Comparison of ENCODE assay signal across 8 cellular contexts in genomic region chr16:26598061-26598460, GRCh38.
DNase-seq lines count a peak whose midpoint lies in the region; ATAC-seq, FAIRE-seq and TF ChIP-seq lines count a peak whose summit lies in the region.

No MANE protein-coding gene starts in this region.

- DNase-seq in activated CD4-positive, alpha-beta T cell treated with anti-CD3 and anti-CD28 coated beads, Interleukin-2, amount 50 U/mL, for 24 hours (ENCODE audit: low read depth in 1 of 2, low spot score in 1 of 2), result peak; percentile 13 to 74
- peak; percentile 17 for DNase-seq in bronchial epithelial cell (ENCODE audit: low read depth)
- peak; percentile 21 to 70 (median 49) for DNase-seq in stimulated activated CD4-positive, alpha-beta T cell treated with anti-CD3 and anti-CD28 coated beads, TNF-alpha, amount 100 ng/mL, for 48 hours (ENCODE audit: low read depth in 3 of 3)
- DNase-seq in amniotic stem cell (lab: John Stamatoyannopoulos, UW), result no peak
- no peak for DNase-seq in NCI-H187 (lab: John Stamatoyannopoulos, UW)

- no peaks in the 10 kb centered on the region for H3K36me3 ChIP-seq in HEK293 (ENCODE audit: control insufficient read depth in 2 of 2, insufficient read depth in 1 of 2, low read length in 2 of 2)
- no peaks in the 10 kb centered on the region for H3K36me3 ChIP-seq in bronchial epithelial cell (ENCODE audit: control insufficient read depth, insufficient read depth, low read length)

- ATAC-seq in HG02588 (IDR thresholded peaks at IDR 0.05; ENCODE audit: unreplicated experiment) (no peak), HG03521 (IDR thresholded peaks at IDR 0.05; ENCODE audit: unreplicated experiment) (no peak)

- H3K27ac ChIP-seq in HEK293 (ENCODE audit: extremely low read depth, low read depth, low read length), result no peak overlapping the region

- no peaks in the 10 kb centered on the region for H3K9me3 ChIP-seq in HEK293 (ENCODE audit: control insufficient read depth, insufficient read depth, low read depth, low read length)

- POLR2A ChIA-PET in HEK293 (lab: Yijun Ruan, JAX), result no interaction called here

- H3K4me1 ChIP-seq in HEK293 (ENCODE audit: control insufficient read depth, insufficient read depth, low read length), result no peaks in the 10 kb centered on the region

- FAIRE-seq in bronchial epithelial cell (lab: Jason Lieb, UNC), result no peak

- H3K27me3 ChIP-seq in bronchial epithelial cell (ENCODE audit: control insufficient read depth, insufficient read depth, low read length), result no peaks in the 10 kb centered on the region

- CTCF ChIA-PET in HEK293 (lab: Yijun Ruan, JAX), result no interaction called here

- TF ChIP-seq CTCF in HEK293 (tag by site-specific recombination; IDR thresholded peaks at IDR 0.05) (no peak), bronchial epithelial cell (IDR thresholded peaks at IDR 0.05; ENCODE audit: insufficient read depth, low read length, severe bottlenecking) (no peak)

- no peak overlapping the region for H3K4me3 ChIP-seq in HEK293 (ENCODE audit: low read depth, low read length)
- H3K4me3 ChIP-seq in bronchial epithelial cell (ENCODE audit: low read depth, low read length), result no peak overlapping the region

TF ChIP-seq in HEK293, 187 proteins besides CTCF, POLR2A, EP300 and RAD21:
- TF ChIP-seq ZBTB21 (tag by site-specific recombination; IDR thresholded peaks at IDR 0.05) (peak; percentile 91), ZNF302 (tag by site-specific recombination; IDR thresholded peaks at IDR 0.05; ENCODE audit: low read depth) (no peak), ZNF248 (tag by site-specific recombination; IDR thresholded peaks at IDR 0.05) (no peak), ZNF707 (tag by site-specific recombination; IDR thresholded peaks at IDR 0.05) (no peak), ZNF239 (tag by site-specific recombination; IDR thresholded peaks at IDR 0.05) (no peak), KLF9 (tag by site-specific recombination; IDR thresholded peaks at IDR 0.05; ENCODE audit: low read depth) (no peak), ZNF629 (tag by site-specific recombination; IDR thresholded peaks at IDR 0.05) (peak; percentile 59)

Comparison
In these comparisons a context has a peak if more than half of its experiments do, and no peak if none do; other contexts are left out.
1. DNase-seq: peak in activated CD4-positive, alpha-beta T cell treated with anti-CD3 and anti-CD28 coated beads, Interleukin-2, amount 50 U/mL, for 24 hours (2 of 2), bronchial epithelial cell (single experiment) and stimulated activated CD4-positive, alpha-beta T cell treated with anti-CD3 and anti-CD28 coated beads, TNF-alpha, amount 100 ng/mL, for 48 hours (3 of 3); none in amniotic stem cell (single experiment) and NCI-H187 (0 of 2).